Comparison of ENCODE assay signal across 17 cellular contexts in the genomic region with DNA sequence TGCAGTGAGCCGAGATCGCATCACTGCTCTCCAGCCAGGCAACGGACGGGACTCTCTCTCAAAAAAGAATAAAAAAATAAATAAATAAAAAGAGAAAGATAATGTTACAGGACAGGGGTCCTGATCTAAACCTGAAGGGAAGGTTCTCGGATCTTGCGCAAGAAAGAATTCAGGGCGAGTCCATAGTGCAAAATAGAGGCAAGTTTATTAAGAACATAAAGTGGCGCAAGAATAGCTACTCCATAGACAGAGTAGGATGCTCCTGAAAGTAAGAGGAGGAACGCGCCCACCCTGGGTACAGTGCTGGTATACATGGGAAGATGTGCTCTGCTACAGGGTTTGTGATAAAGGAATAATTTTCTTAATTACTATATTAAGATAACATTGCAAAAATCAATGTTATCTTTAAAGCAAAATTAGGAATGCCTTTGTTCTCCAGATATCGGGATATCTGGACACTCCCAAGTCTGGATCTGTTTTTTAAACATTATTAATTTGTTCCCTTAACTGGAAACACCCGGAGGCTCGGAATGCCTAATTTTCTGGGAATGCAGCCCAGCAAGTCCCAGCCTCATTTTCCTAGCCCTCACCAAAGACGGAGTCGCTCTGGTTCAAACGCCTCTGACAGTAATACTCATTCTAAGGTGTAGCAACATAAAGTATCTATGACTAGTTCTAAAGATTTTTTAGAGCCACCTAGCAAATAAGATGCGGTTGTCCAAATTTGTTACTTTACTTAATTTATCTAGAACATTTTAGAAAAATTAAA. TPM values are rescaled to one million over a fixed set of nuclear protein-coding genes. Genes with fewer than 3 reads are reported as not detected.
DNase-seq lines count a peak whose midpoint lies in the region; ATAC-seq, FAIRE-seq and TF ChIP-seq lines count a peak whose summit lies in the region.
"Had no signal": no experiment of that assay in that cellular context is flagged by ENCODE, and none has a peak within 500 bp of the region (broad histone marks: within the 10 kb centered on the region; RNA-seq: fewer than 3 reads in every experiment).

No MANE protein-coding gene starts in this region.

- no peak overlapping the region for H3K4ac ChIP-seq in mesendoderm (ENCODE audit: low read depth, low read length)

- H3K9ac ChIP-seq in HepG2 (ENCODE audit: insufficient read depth, low read depth, low read length) (no peak overlapping the region), mammary epithelial cell (ENCODE audit: insufficient read depth, low read length) (no peak overlapping the region), mesendoderm (ENCODE audit: low read length) (no peak overlapping the region)

- H2BK5ac ChIP-seq in mesendoderm (ENCODE audit: low read length), result no peak overlapping the region

- H3K9me3 ChIP-seq in HepG2 (ENCODE audit: low read length) (no peaks in the 10 kb centered on the region), right lobe of liver (no peaks in the 10 kb centered on the region), mammary epithelial cell (replicated peaks; ENCODE audit: insufficient read depth, low read length) (no peaks in the 10 kb centered on the region), mesodermal cell (ENCODE audit: control insufficient read depth, low read length) (no peaks in the 10 kb centered on the region)
- H3K9me3 ChIP-seq: Peyer's patch had no signal

- TF ChIP-seq POLR2A in HepG2 (IDR thresholded peaks at IDR 0.05; ENCODE audit: insufficient read depth in 1 of 2, low read depth in 2 of 2, low read length in 2 of 2), result no peak
- no peak for TF ChIP-seq POLR2A in right lobe of liver (IDR thresholded peaks at IDR 0.05)

- H4K8ac ChIP-seq in mesendoderm (ENCODE audit: low read depth, low read length), result no peak overlapping the region

- H3K27me3 ChIP-seq in HepG2 (ENCODE audit: control insufficient read depth in 1 of 2, insufficient read depth in 2 of 2, low read length in 2 of 2) (no peaks in the 10 kb centered on the region), right lobe of liver (no peaks in the 10 kb centered on the region), mammary epithelial cell (ENCODE audit: insufficient read depth, low read length) (no peaks in the 10 kb centered on the region), mesendoderm (ENCODE audit: insufficient read depth, low read length, poor library complexity) (no peaks in the 10 kb centered on the region)
- H3K27me3 ChIP-seq: Peyer's patch had no signal

- WGBS in HepG2 (ENCODE audit: low lambda C conversion rate), result 91% methylated on average over 17 of the region's 17 CpGs
- 80% methylated on average over 17 of the region's 17 CpGs for WGBS in right lobe of liver (ENCODE audit: insufficient coverage, low coverage, low lambda C conversion rate, missing lambda C conversion rate)
- 53% methylated on average over 17 of the region's 17 CpGs for WGBS in mammary epithelial cell (ENCODE audit: low coverage, missing lambda C conversion rate)
- 88 to 98% methylated on average over 6 to 7 of the region's 17 CpGs for WGBS in mesodermal cell (ENCODE audit: insufficient coverage in 2 of 2), 2 experiments
- WGBS in mesendoderm (ENCODE audit: extremely low coverage, insufficient coverage, low lambda C conversion rate), result no CpG with 5 or more reads among the region's 17 CpGs

- H3K36me3 ChIP-seq in HepG2 (replicated peaks in 1 of 2; ENCODE audit: control insufficient read depth in 1 of 2, insufficient read depth in 2 of 2, low read length in 2 of 2) (peaks cover 4 to 25% of the 10 kb centered on the region in 2 experiments), right lobe of liver (no peaks in the 10 kb centered on the region), mammary epithelial cell (ENCODE audit: insufficient read depth, low read length) (peaks cover 6% of the 10 kb centered on the region), mesodermal cell (ENCODE audit: control insufficient read depth, insufficient read depth, low read length) (peaks cover 16% of the 10 kb centered on the region), mesendoderm (ENCODE audit: control insufficient read depth, insufficient read depth, low read length) (no peaks in the 10 kb centered on the region)
- H3K36me3 ChIP-seq: Peyer's patch had no signal

- no peak overlapping the region for H3K56ac ChIP-seq in mesendoderm (ENCODE audit: low read length)

- CTCF ChIA-PET in HepG2 (lab: Yijun Ruan, JAX; ENCODE audit: low intra/inter-chr PET ratio, low total read pairs) (interaction anchor here (0.7 kb wide), 1 partner anchor 209 kb away, joined by 3 read pairs; no protein-coding TSS in a partner anchor), mammary epithelial cell (lab: Charles Lee; ENCODE audit: low non-redundant PET) (no interaction called here)

- TF ChIP-seq RAD21 in HepG2 (CRISPR knock-in tag; IDR thresholded peaks at IDR 0.05), result no peak

- H3K4me3 ChIP-seq in HepG2 (replicated peaks in 1 of 3; ENCODE audit: insufficient read depth in 1 of 3, low read depth in 2 of 3, low read length in 3 of 3) (no peak overlapping the region), right lobe of liver (no peak overlapping the region), mammary epithelial cell (replicated peaks in 1 of 3; ENCODE audit: insufficient read depth in 1 of 3, low read depth in 2 of 3, low read length in 3 of 3) (no peak overlapping the region), mesodermal cell (ENCODE audit: extremely low read depth, insufficient read depth, low read length, poor library complexity, severe bottlenecking) (no peak overlapping the region), mesendoderm (ENCODE audit: low read length) (no peak overlapping the region)
- H3K4me3 ChIP-seq: Peyer's patch had no signal

- ATAC-seq in HepG2, result peak; percentile 11; the same call in 1 of the 3 replicates
- no peak for ATAC-seq in right lobe of liver
- ATAC-seq in HG03135 (IDR thresholded peaks at IDR 0.05; ENCODE audit: unreplicated experiment), result no peak

- peaks cover 69% of the 10 kb centered on the region for H4K20me1 ChIP-seq in HepG2 (ENCODE audit: insufficient read depth, low read length)
- peaks cover 3% of the 10 kb centered on the region for H4K20me1 ChIP-seq in mammary epithelial cell (ENCODE audit: insufficient read depth, low read length)

- H3K4me1 ChIP-seq in HepG2 (ENCODE audit: insufficient read depth, low read length), result peaks cover 77% of the 10 kb centered on the region
- peaks cover 0 to 32% (median 8%) of the 10 kb centered on the region in 4 donors for H3K4me1 ChIP-seq in right lobe of liver
- H3K4me1 ChIP-seq in mammary epithelial cell (ENCODE audit: insufficient read depth, low read length), result peaks cover 36% of the 10 kb centered on the region
- H3K4me1 ChIP-seq in mesodermal cell (ENCODE audit: control insufficient read depth, insufficient read depth, low read length, poor library complexity, severe bottlenecking), result peaks cover 30% of the 10 kb centered on the region
- peaks cover 2% of the 10 kb centered on the region for H3K4me1 ChIP-seq in mesendoderm (ENCODE audit: control insufficient read depth, low read depth, low read length)
- H3K4me1 ChIP-seq: Peyer's patch had no signal

- peaks cover 2% of the 10 kb centered on the region for H3K79me1 ChIP-seq in mesendoderm (ENCODE audit: low read length)

- H2BK15ac ChIP-seq in mesendoderm (replicated peaks; ENCODE audit: low read depth), result no peak overlapping the region

- no peak overlapping the region for H3K4me2 ChIP-seq in HepG2 (ENCODE audit: low read depth, low read length)
- H3K4me2 ChIP-seq in mammary epithelial cell (ENCODE audit: insufficient read depth, low read depth, low read length), result peak overlapping the region; percentile 67
- no peak overlapping the region for H3K4me2 ChIP-seq in mesendoderm (ENCODE audit: low read length)

- no peak overlapping the region for H3K23ac ChIP-seq in mesendoderm (ENCODE audit: low read length)

- POLR2A ChIA-PET in HepG2 (lab: Yijun Ruan, JAX), result interaction anchor here (0.8 to 2.2 kb wide), 5 partner anchors 38 to 190 kb away, joined by 3 to 7 read pairs (median 3); a partner anchor contains a TSS

- dilution Hi-C loops in mammary epithelial cell (cut with HindIII; ENCODE audit: low sequenced_read_pairs), result no loop called here

- DNase-seq in HepG2 (ENCODE audit: low spot score) (peak; percentile 29), right lobe of liver (no peak), mammary epithelial cell (no peak), mesendoderm (no peak), SIG-M5 treated with dmso at 0.1 percent for 504 hours (lab: John Stamatoyannopoulos, UW; ENCODE audit: unreplicated experiment) (no peak)
- no peak for DNase-seq in activated T-cell treated with anti-CD3 and anti-CD28 coated beads, Interleukin-2, amount 50 U/mL, for 48 hours
- DNase-seq: 8988T, COR-L47, H7, NCI-H1694, NCI-H446 treated with DMSO at 0.1 percent for 48 hours, NCI-H748 treated with DMSO at 0.1 percent for 48 hours, Peyer's patch, SIG-M5 had no signal

- peaks cover 74% of the 10 kb centered on the region for H3K79me2 ChIP-seq in HepG2 (ENCODE audit: insufficient read depth, low read length)
- peaks cover 74% of the 10 kb centered on the region for H3K79me2 ChIP-seq in mammary epithelial cell (ENCODE audit: insufficient read depth, low read length)
- peaks cover 19% of the 10 kb centered on the region for H3K79me2 ChIP-seq in mesendoderm (ENCODE audit: control insufficient read depth, insufficient read depth, low read length)

- intact Hi-C loops in HepG2 (cut with micrococcal nuclease; ENCODE audit: unreplicated experiment), result no loop called here
- intact Hi-C loops in right lobe of liver (cut with DNase I), result loop anchor here in 1 of 2 donors (10.0 kb wide), 1 partner anchor 195 kb away; no protein-coding TSS in a partner anchor
- intact Hi-C loops in mammary epithelial cell (cut with micrococcal nuclease), result loop anchor here (2.0 kb wide), 1 partner anchor 21 kb away; no protein-coding TSS in a partner anchor

- no peak overlapping the region for H3K27ac ChIP-seq in HepG2 (ENCODE audit: extremely low read length, insufficient read depth, low read length)
- no peak overlapping the region for H3K27ac ChIP-seq in right lobe of liver
- H3K27ac ChIP-seq in mammary epithelial cell (ENCODE audit: insufficient read depth, low read depth, low read length), result peak overlapping the region; percentile 57
- peak overlapping the region; percentile 55 for H3K27ac ChIP-seq in mesodermal cell (ENCODE audit: low read depth, low read length, severe bottlenecking)
- no peak overlapping the region for H3K27ac ChIP-seq in mesendoderm (ENCODE audit: low read depth, low read length)
- H3K27ac ChIP-seq: C4-2B, Peyer's patch had no signal

- TF ChIP-seq EP300 in HepG2 (IDR thresholded peaks at IDR 0.05; ENCODE audit: low read depth in 2 of 2, low read length in 2 of 2) (no peak), HepG2 (CRISPR knock-in tag; IDR thresholded peaks at IDR 0.05; ENCODE audit: borderline replicate concordance) (no peak)

- in situ Hi-C loops in HepG2 (cut with HindIII; ENCODE audit: extremely low pct_ligation_motif_present, low pct_unique_long_range_greater_than_20kb) (loop anchor here (5.0 kb wide), 2 partner anchors 102 to 207 kb away; no protein-coding TSS in a partner anchor), mammary epithelial cell (cut with MboI; ENCODE audit: low sequenced_read_pairs in 2 of 2) (loop anchor here (5.0 to 10.0 kb wide), 2 partner anchors 205 to 207 kb away; no protein-coding TSS in a partner anchor)

- H2AK5ac ChIP-seq in mesendoderm (ENCODE audit: low read length), result no peak overlapping the region

- no peak overlapping the region for H3K18ac ChIP-seq in mesendoderm (ENCODE audit: low read length)

- no peak overlapping the region for H4K5ac ChIP-seq in mesendoderm (ENCODE audit: low read length)

- FAIRE-seq in HepG2 (lab: Jason Lieb, UNC), result no peak

- BruUV-seq in HepG2 (replicated peaks; lab: Mats Ljungman, UMichigan) (no TSS peak), mammary epithelial cell (replicated peaks; lab: Mats Ljungman, UMichigan) (no TSS peak)

- H2AFZ ChIP-seq in HepG2 (ENCODE audit: low read length), result no peak overlapping the region
- H2AFZ ChIP-seq in mammary epithelial cell (ENCODE audit: low read depth, low read length), result no peak overlapping the region

- TF ChIP-seq CTCF in HepG2 (CRISPR knock-in tag; IDR thresholded peaks at IDR 0.05) (no peak), right lobe of liver (IDR thresholded peaks at IDR 0.05) (no peak), mammary epithelial cell (conservative IDR thresholded peaks at IDR 0.05 in 1 of 2, IDR thresholded peaks at IDR 0.05 in 1 of 2; ENCODE audit: extremely low read depth in 1 of 2, insufficient read depth in 1 of 2, low read depth in 1 of 2, low read length in 2 of 2) (no peak)

- no peak overlapping the region for H2BK120ac ChIP-seq in mesendoderm (ENCODE audit: low read depth, low read length)

RNA-seq across cellular contexts. Expression of a gene that starts 38.8 kb away (rescaled TPM):
- 168 and 305 TPM in 2 replicates for total RNA-seq in HepG2 (2016; rRNA removed; fragmentation: Illumina TruSeq; extraction: Trizol)
- total RNA-seq in HepG2 (2016; cell fraction: cytosol; rRNA removed; fragmentation: Illumina TruSeq; extraction: Trizol; ENCODE audit: low read depth), result 76.3 and 94.9 TPM in 2 replicates
- 169 and 295 TPM in 2 replicates for total RNA-seq in HepG2 (2016; cell fraction: insoluble cytoplasmic fraction; rRNA removed; fragmentation: Illumina TruSeq; extraction: Trizol)
- total RNA-seq in HepG2 (2016; cell fraction: membrane; rRNA removed; fragmentation: Illumina TruSeq; extraction: Trizol), result 55.2 and 64.8 TPM in 2 replicates
- 307 and 341 TPM in 2 replicates for total RNA-seq in HepG2 (2016; cell fraction: nucleus; rRNA removed; fragmentation: Illumina TruSeq; extraction: Trizol)
- 365 and 432 TPM in 2 replicates for polyA plus RNA-seq in HepG2 (2011; rRNA removed)
- 235 and 319 TPM in 2 replicates for polyA plus RNA-seq in HepG2 (2011; cell fraction: cytosol; rRNA removed)
- 101 and 136 TPM in 2 replicates for polyA plus RNA-seq in HepG2 (2011; cell fraction: nucleus; rRNA removed)
- 299 and 342 TPM in 2 replicates for polyA plus RNA-seq in HepG2 (2012)
- 9.3 and 12.3 TPM in 2 replicates for polyA plus RNA-seq in HepG2 (2016; cell fraction: cytosol; fragmentation: Illumina TruSeq; extraction: Trizol; ENCODE audit: low read depth)
- polyA plus RNA-seq in HepG2 (2016; cell fraction: insoluble cytoplasmic fraction; fragmentation: Illumina TruSeq; extraction: Trizol; ENCODE audit: low read depth), result 107 and 108 TPM in 2 replicates
- polyA plus RNA-seq in HepG2 (2016; cell fraction: membrane; fragmentation: Illumina TruSeq; extraction: Trizol; ENCODE audit: low read depth), result 14.4 and 18.9 TPM in 2 replicates
- polyA plus RNA-seq in HepG2 (2016; cell fraction: nucleus; fragmentation: Illumina TruSeq; extraction: Trizol; ENCODE audit: insufficient read depth, low read depth), result 272 TPM in 2 replicates
- 80.5 and 445 TPM in 2 replicates for polyA minus RNA-seq in HepG2 (2011; rRNA and poly(A)+ RNA removed; ENCODE audit: low replicate concordance)
- 370 and 593 TPM in 2 replicates for polyA minus RNA-seq in HepG2 (2011; cell fraction: cytosol; rRNA and poly(A)+ RNA removed)
- polyA minus RNA-seq in HepG2 (2011; cell fraction: nucleus; rRNA and poly(A)+ RNA removed), result 667 and 745 TPM in 2 replicates
- total RNA-seq in right lobe of liver, result 10 to 100 TPM; 31.1 to 73.0 (median 49.9) TPM
- 100 to 1,000 TPM; 199 to 213 TPM for total RNA-seq in mammary epithelial cell
- 110 TPM for polyA plus RNA-seq in mammary epithelial cell
- polyA minus RNA-seq in mammary epithelial cell, result 656 TPM
- polyA plus RNA-seq in mesodermal cell (2013, experiment 1 of 2), result 106 TPM
- 110 TPM for polyA plus RNA-seq in mesodermal cell (2013, experiment 2 of 2)
- 81.5 TPM for polyA plus RNA-seq in mesendoderm (2013, experiment 1 of 2)
- polyA plus RNA-seq in mesendoderm (2013, experiment 2 of 2), result 84.2 TPM

Comparison
In these comparisons a context has a peak if more than half of its experiments do, and no peak if none do; other contexts are left out.
1. H3K27ac ChIP-seq: peak in mammary epithelial cell (single experiment) and mesodermal cell (single experiment); none in HepG2 (single experiment), right lobe of liver (0 of 3) and mesendoderm (single experiment).